ENCODE assay signal across 8 cellular contexts in the genomic region with DNA sequence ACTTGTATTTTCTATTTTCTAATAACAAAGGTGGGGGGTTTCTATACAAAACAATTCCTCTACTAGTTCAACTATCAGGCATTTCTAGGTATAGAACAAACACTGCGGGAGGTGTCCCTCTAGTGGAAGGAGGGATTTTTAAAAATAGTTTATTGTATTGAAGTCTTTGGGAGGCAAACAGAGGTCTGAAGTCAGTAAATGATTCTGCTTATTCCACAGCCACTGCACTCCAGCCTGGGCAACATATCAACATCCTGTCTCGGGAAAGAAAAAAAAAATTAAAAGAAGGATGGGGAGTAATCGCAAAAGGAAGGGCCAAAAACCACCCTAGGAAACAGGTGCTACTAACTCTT. TPM values are rescaled to one million over a fixed set of nuclear protein-coding genes. Genes with fewer than 3 reads are reported as not detected.
A peak's percentile ranks its signal among the peaks of the same experiment; 100 is the strongest.
DNase-seq lines count a peak whose midpoint lies in the region; ATAC-seq lines count a peak whose summit lies in the region.

No MANE protein-coding gene starts in this region.

- H3K9ac ChIP-seq in mesendoderm (ENCODE audit: low read length), result peak overlapping the region; percentile 53

- H2BK5ac ChIP-seq in mesendoderm (ENCODE audit: low read length), result no peak overlapping the region

- peaks cover 3% of the 10 kb centered on the region for H3K79me1 ChIP-seq in mesendoderm (ENCODE audit: low read length)

- H2BK120ac ChIP-seq in mesendoderm (ENCODE audit: low read depth, low read length), result no peak overlapping the region

- H2BK15ac ChIP-seq in mesendoderm (replicated peaks; ENCODE audit: low read depth), result no peak overlapping the region

- peak overlapping the region; percentile 27 for H3K27ac ChIP-seq in ectodermal cell (ENCODE audit: insufficient read depth, low read depth, low read length, poor library complexity, severe bottlenecking)
- H3K27ac ChIP-seq in mesendoderm (ENCODE audit: low read depth, low read length), result peak overlapping the region; percentile 2

- no peak overlapping the region for H3K18ac ChIP-seq in mesendoderm (ENCODE audit: low read length)

- peak overlapping the region; percentile 48 for H3K4me3 ChIP-seq in Jurkat, Clone E6-1 (ENCODE audit: low read length)
- H3K4me3 ChIP-seq in ectodermal cell (ENCODE audit: insufficient read depth, low read depth, low read length) (no peak overlapping the region), mesendoderm (ENCODE audit: low read length) (no peak overlapping the region)

- H3K23ac ChIP-seq in mesendoderm (ENCODE audit: low read length), result no peak overlapping the region

- DNase-seq in COLO829 (ENCODE audit: low spot score) (peak; percentile 42), SHP77 treated with DMSO at 0.1 percent for 48 hours (lab: John Stamatoyannopoulos, UW) (peak; percentile 61), mesendoderm (no peak)
- peak; percentile 36 for DNase-seq in Jurkat, Clone E6-1 (ENCODE audit: low read depth, low spot score)
- no peak for DNase-seq in stimulated activated CD4-positive, alpha-beta T cell treated with anti-CD3 and anti-CD28 coated beads, Interleukin-15, amount 100 ng/mL, for 24 hours

- H3K27me3 ChIP-seq in ectodermal cell (ENCODE audit: control insufficient read depth, insufficient read depth, low read length, poor library complexity, severe bottlenecking), result no peaks in the 10 kb centered on the region
- H3K27me3 ChIP-seq in mesendoderm (ENCODE audit: insufficient read depth, low read length, poor library complexity), result no peaks in the 10 kb centered on the region

- WGBS in ectodermal cell, 2 experiments, result 48 to 58% methylated on average over 3 of the region's 3 CpGs
- WGBS in mesendoderm (ENCODE audit: extremely low coverage, insufficient coverage, low lambda C conversion rate), result no CpG with 5 or more reads among the region's 3 CpGs

- no peaks in the 10 kb centered on the region for H3K9me3 ChIP-seq in ectodermal cell (ENCODE audit: control insufficient read depth, low read length)

- H3K56ac ChIP-seq in mesendoderm (ENCODE audit: low read length), result peak overlapping the region; percentile 68

- ATAC-seq in HG02981 (IDR thresholded peaks at IDR 0.05; ENCODE audit: unreplicated experiment) (no peak), HG03469 (IDR thresholded peaks at IDR 0.05; ENCODE audit: unreplicated experiment) (no peak)

- H3K4me1 ChIP-seq in ectodermal cell (ENCODE audit: control insufficient read depth, insufficient read depth, low read length) (peaks cover 3% of the 10 kb centered on the region), mesendoderm (ENCODE audit: control insufficient read depth, low read depth, low read length) (no peaks in the 10 kb centered on the region)

- H3K36me3 ChIP-seq in ectodermal cell (ENCODE audit: control insufficient read depth, insufficient read depth, low read length) (no peaks in the 10 kb centered on the region), mesendoderm (ENCODE audit: control insufficient read depth, insufficient read depth, low read length) (no peaks in the 10 kb centered on the region)

- peaks cover 1% of the 10 kb centered on the region for H3K79me2 ChIP-seq in mesendoderm (ENCODE audit: control insufficient read depth, insufficient read depth, low read length)

- no peak overlapping the region for H2AK5ac ChIP-seq in mesendoderm (ENCODE audit: low read length)

- no peak overlapping the region for H4K5ac ChIP-seq in mesendoderm (ENCODE audit: low read length)

- H3K4ac ChIP-seq in mesendoderm (ENCODE audit: low read depth, low read length), result no peak overlapping the region

- H3K4me2 ChIP-seq in mesendoderm (ENCODE audit: low read length), result peak overlapping the region; percentile 19

- H4K8ac ChIP-seq in mesendoderm (ENCODE audit: low read depth, low read length), result no peak overlapping the region

RNA-seq across cellular contexts. Expression of a gene that starts 0.6 kb away (rescaled TPM):
- polyA plus RNA-seq in Jurkat, Clone E6-1 (2012; ENCODE audit: insufficient read depth, insufficient read length), result 7.4 TPM
- polyA plus RNA-seq in ectodermal cell (2013, experiment 1 of 4), result 13.7 TPM
- polyA plus RNA-seq in ectodermal cell (2013, experiment 2 of 4), result 13.8 TPM
- polyA plus RNA-seq in ectodermal cell (2013, experiment 3 of 4), result 8.1 TPM
- 9.2 TPM for polyA plus RNA-seq in ectodermal cell (2013, experiment 4 of 4)
- 2.6 TPM for polyA plus RNA-seq in mesendoderm (2013, experiment 1 of 2)
- polyA plus RNA-seq in mesendoderm (2013, experiment 2 of 2), result 2.5 TPM

Comparison
In these comparisons a context has a peak if more than half of its experiments do, and no peak if none do; other contexts are left out.
1. DNase-seq: peak in COLO829 (single experiment), Jurkat, Clone E6-1 (single experiment) and SHP77 treated with DMSO at 0.1 percent for 48 hours (single experiment); none in mesendoderm (single experiment) and stimulated activated CD4-positive, alpha-beta T cell treated with anti-CD3 and anti-CD28 coated beads, Interleukin-15, amount 100 ng/mL, for 24 hours (single experiment).